14 cellular contexts compared by ENCODE assay signal in the genomic region with DNA sequence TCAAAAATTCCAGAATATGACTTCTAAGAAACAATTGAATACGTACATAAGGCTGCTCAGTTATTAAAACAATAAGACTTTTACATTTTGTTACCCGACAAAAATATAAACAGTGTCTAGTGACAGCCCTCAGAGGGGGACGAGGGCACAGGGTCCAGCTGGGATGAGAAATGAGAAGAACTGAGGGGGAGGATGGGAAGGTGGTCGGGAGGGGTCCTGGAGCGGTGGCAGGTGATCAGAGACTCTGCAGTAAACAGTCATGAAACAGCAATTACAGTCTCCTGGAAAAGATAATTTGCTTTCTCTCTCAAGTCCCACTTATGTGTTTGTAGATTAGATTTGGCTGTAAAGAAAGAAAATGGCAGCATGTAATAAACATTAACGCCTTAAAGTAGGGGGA. TPM values are rescaled to one million over a fixed set of nuclear protein-coding genes. Genes with fewer than 3 reads are reported as not detected.
A peak's percentile ranks its signal among the peaks of the same experiment; 100 is the strongest.
DNase-seq lines count a peak whose midpoint lies in the region; ATAC-seq, FAIRE-seq and TF ChIP-seq lines count a peak whose summit lies in the region.
"Had no signal": no experiment of that assay in that cellular context is flagged by ENCODE, and none has a peak within 500 bp of the region (broad histone marks: within the 10 kb centered on the region; RNA-seq: fewer than 3 reads in every experiment).

No MANE protein-coding gene starts in this region.

- 76 to 88% (median 77%) methylated on average over 6 of the region's 6 CpGs for WGBS in adrenal gland, 4 donors

- DNase-seq in T-helper 2 cell treated with Interferon-gamma antibody and Interleukin-4, amounts not matched to agents 5 μg/mL and 100 μg/mL, for 36 hours (ENCODE audit: low spot score): no peak
- DNase-seq in T-helper 2 cell: no peak
- DNase-seq in adrenal gland: peak in 1 of 7 donors; percentile 23
- no peak for DNase-seq in left lung
- DNase-seq in stimulated activated naive B cell treated with anti-CD40 and anti-IgM and Interleukin-4, amounts not matched to agents 10 μg/mL and 1 μg/mL and 100 μg/mL, for 72 hours: no peak
- DNase-seq in GM12891 (ENCODE audit: insufficient read length, low spot score): no peak
- DNase-seq in NOMO-1 treated with dmso at 0.1 percent for 144 hours (lab: John Stamatoyannopoulos, UW; ENCODE audit: unreplicated experiment): no peak
- DNase-seq in HTR-8/SVneo (ENCODE audit: insufficient read length, low spot score): no peak
- DNase-seq: activated CD4-positive, alpha-beta T cell treated with anti-CD3 and anti-CD28 coated beads, Interleukin-2, amount 50 U/mL, for 4 hours; Karpas-422; spleen; stimulated activated naive CD4-positive, alpha-beta T cell had no signal

- no peaks in the 10 kb centered on the region for H3K27me3 ChIP-seq in adrenal gland
- H3K27me3 ChIP-seq in left lung: no peaks in the 10 kb centered on the region
- H3K27me3 ChIP-seq: SJSA1, spleen had no signal

- H3K27ac ChIP-seq in adrenal gland: peak overlapping the region in 3 of 5 donors; percentile 68 to 78 (median 74)
- peak overlapping the region; percentile 68 to 75 for H3K27ac ChIP-seq in left lung
- H3K27ac ChIP-seq: SJSA1 had no signal

- intact Hi-C loops in adrenal gland (cut with DNase I) (no loop called here), left lung (cut with DNase I) (no loop called here)

- H3K9me3 ChIP-seq in adrenal gland (replicated peaks in 1 of 3) (no peaks in the 10 kb centered on the region), left lung (no peaks in the 10 kb centered on the region)
- H3K9me3 ChIP-seq: spleen had no signal

- no peak for ATAC-seq in left lung
- no peak for ATAC-seq in stimulated activated naive B cell treated with anti-CD40 and anti-IgM and Interleukin-4, amounts not matched to agents 10 μg/mL and 1 μg/mL and 100 μg/mL, for 72 hours (replicated peaks)

- H3K36me3 ChIP-seq in adrenal gland (replicated peaks in 1 of 2): no peaks in the 10 kb centered on the region
- H3K36me3 ChIP-seq in left lung: no peaks in the 10 kb centered on the region

- H3K27ac Mint-ChIP-seq in T-helper 2 cell treated with Interferon-gamma antibody and Interleukin-4, amounts not matched to agents 5 μg/mL and 100 μg/mL, for 36 hours: peak overlapping the region; percentile 6
- H3K27ac Mint-ChIP-seq in stimulated activated naive B cell treated with anti-CD40 and anti-IgM and Interleukin-4, amounts not matched to agents 10 μg/mL and 1 μg/mL and 100 μg/mL, for 72 hours: peak overlapping the region; percentile 44

- H3K4me3 Mint-ChIP-seq in T-helper 2 cell treated with Interferon-gamma antibody and Interleukin-4, amounts not matched to agents 5 μg/mL and 100 μg/mL, for 36 hours: peak overlapping the region; percentile 53
- no peak overlapping the region for H3K4me3 Mint-ChIP-seq in stimulated activated naive B cell treated with anti-CD40 and anti-IgM and Interleukin-4, amounts not matched to agents 10 μg/mL and 1 μg/mL and 100 μg/mL, for 72 hours

- H3K4me1 ChIP-seq in adrenal gland (replicated peaks in 1 of 2) (peaks cover 53 to 65% of the 10 kb centered on the region in 2 donors), left lung (peaks cover 22 to 68% of the 10 kb centered on the region in 2 donors)

- H3K9me3 Mint-ChIP-seq in T-helper 2 cell treated with Interferon-gamma antibody and Interleukin-4, amounts not matched to agents 5 μg/mL and 100 μg/mL, for 36 hours: no peaks in the 10 kb centered on the region
- H3K9me3 Mint-ChIP-seq in stimulated activated naive B cell treated with anti-CD40 and anti-IgM and Interleukin-4, amounts not matched to agents 10 μg/mL and 1 μg/mL and 100 μg/mL, for 72 hours: peaks cover 0 to 1% of the 10 kb centered on the region in 2 donors

- no peaks in the 10 kb centered on the region for H3K27me3 Mint-ChIP-seq in T-helper 2 cell treated with Interferon-gamma antibody and Interleukin-4, amounts not matched to agents 5 μg/mL and 100 μg/mL, for 36 hours (ENCODE audit: low read depth)
- no peaks in the 10 kb centered on the region for H3K27me3 Mint-ChIP-seq in stimulated activated naive B cell treated with anti-CD40 and anti-IgM and Interleukin-4, amounts not matched to agents 10 μg/mL and 1 μg/mL and 100 μg/mL, for 72 hours

- peaks cover 43% of the 10 kb centered on the region for H3K4me1 Mint-ChIP-seq in T-helper 2 cell treated with Interferon-gamma antibody and Interleukin-4, amounts not matched to agents 5 μg/mL and 100 μg/mL, for 36 hours (ENCODE audit: low read depth)
- peaks cover 38 to 61% of the 10 kb centered on the region in 2 donors for H3K4me1 Mint-ChIP-seq in stimulated activated naive B cell treated with anti-CD40 and anti-IgM and Interleukin-4, amounts not matched to agents 10 μg/mL and 1 μg/mL and 100 μg/mL, for 72 hours

- H3K36me3 Mint-ChIP-seq in T-helper 2 cell treated with Interferon-gamma antibody and Interleukin-4, amounts not matched to agents 5 μg/mL and 100 μg/mL, for 36 hours (ENCODE audit: low read depth): peaks cover 8% of the 10 kb centered on the region
- H3K36me3 Mint-ChIP-seq in stimulated activated naive B cell treated with anti-CD40 and anti-IgM and Interleukin-4, amounts not matched to agents 10 μg/mL and 1 μg/mL and 100 μg/mL, for 72 hours: peaks cover 27 to 45% of the 10 kb centered on the region in 2 donors

- TF ChIP-seq CTCF in adrenal gland (IDR thresholded peaks at IDR 0.05) (no peak), left lung (IDR thresholded peaks at IDR 0.05) (no peak)

- H3K4me3 ChIP-seq in adrenal gland (peak overlapping the region in 1 of 4 donors; percentile 37), left lung (peak overlapping the region in 1 of 2 donors; percentile 27)
- H3K4me3 ChIP-seq: SJSA1 had no signal

- no peak for TF ChIP-seq POLR2A in adrenal gland (IDR thresholded peaks at IDR 0.05)
- TF ChIP-seq POLR2A in GM12891 (IDR thresholded peaks at IDR 0.05; ENCODE audit: low read depth, low read length): no peak

- FAIRE-seq in GM12891 (lab: Jason Lieb, UNC): no peak
- no peak for FAIRE-seq in HTR-8/SVneo (lab: Jason Lieb, UNC)
- FAIRE-seq: frontal cortex had no signal

TF ChIP-seq in GM12891, 5 proteins besides CTCF, POLR2A, EP300 and RAD21:
- TF ChIP-seq POLR2AphosphoS5 (IDR thresholded peaks at IDR 0.05; ENCODE audit: low read depth, low read length): no peak
- no peak for TF ChIP-seq PAX5 (IDR thresholded peaks at IDR 0.05; ENCODE audit: insufficient read depth, low read length, severe bottlenecking)
- TF ChIP-seq TAF1 (IDR thresholded peaks at IDR 0.05; ENCODE audit: low read depth, low read length): no peak
- TF ChIP-seq SPI1 (IDR thresholded peaks at IDR 0.05; ENCODE audit: low read depth, low read length): no peak
- no peak for TF ChIP-seq POU2F2 (IDR thresholded peaks at IDR 0.05; ENCODE audit: low read depth, low read length)
TF ChIP-seq in GM12891: peak in this region for 0.

RNA-seq across cellular contexts. Expression of gene PACSIN2, which starts 56.0 kb away (rescaled TPM):
- 100 to 1,000 TPM in 6 of 8 donors, 10 to 100 TPM in 2; 77.9 to 186 (median 128) TPM for total RNA-seq in adrenal gland
- 100 to 1,000 TPM in 1 of 3 donors, 10 to 100 TPM in 2; 29.8 to 152 (median 36.5) TPM for polyA plus RNA-seq in adrenal gland
- 100 to 1,000 TPM; 119 to 149 TPM for total RNA-seq in left lung
- polyA plus RNA-seq in GM12891 (2012; ENCODE audit: low read depth, missing spikeins): 58.1 TPM
